21 cellular contexts compared by ENCODE assay signal in the genomic region with DNA sequence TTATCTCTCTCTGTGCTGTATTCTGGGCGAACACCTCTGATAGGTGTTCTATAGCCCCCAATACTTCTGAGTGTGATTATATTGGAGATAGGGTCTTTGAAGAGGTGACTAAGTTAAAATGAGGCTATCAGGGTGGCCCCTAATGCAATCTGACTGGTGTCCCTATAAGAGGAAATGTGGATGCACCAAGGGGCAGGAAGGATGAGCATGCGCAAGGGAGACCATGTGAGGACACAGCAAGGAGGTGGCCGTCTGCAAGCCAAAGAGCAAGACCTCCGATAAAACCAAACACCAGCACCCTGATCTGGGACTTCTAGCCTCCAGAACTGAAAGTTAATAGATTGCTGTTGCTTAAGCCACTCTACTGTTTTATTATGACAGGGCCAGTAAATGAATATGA.
"Had no signal": no experiment of that assay in that cellular context is flagged by ENCODE, and none has a peak within 500 bp of the region (broad histone marks: within the 10 kb centered on the region; RNA-seq: fewer than 3 reads in every experiment).

No MANE protein-coding gene starts in this region.

- FAIRE-seq: HepG2 had no signal

- H3K4me3 ChIP-seq: PC-9, Peyer's patch, SJCRH30 had no signal

- H3K27me3 ChIP-seq: Peyer's patch, SJCRH30 had no signal

- DNase-seq: IMR-90, NCI-H1092, NCI-H1105 treated with DMSO at 0.1 percent for 48 hours, NCI-H1417 treated with DMSO at 0.1 percent for 48 hours, NCI-H146, NCI-H1694 treated with DMSO at 0.1 percent for 48 hours, NCI-H1930, NCI-H2081, NCI-H2107, NCI-H2227 treated with DMSO at 0.1 percent for 48 hours, NCI-H524, NCI-H526 treated with DMSO at 0.1 percent for 48 hours, NCI-H748 treated with DMSO at 0.1 percent for 48 hours, OCI-M1, PC-9, Peyer's patch, SHP77 treated with DMSO at 0.1 percent for 48 hours, SJCRH30 had no signal

- H3K36me3 ChIP-seq: Peyer's patch, SJCRH30 had no signal

- H3K27ac ChIP-seq: PC-9, Peyer's patch, SJCRH30 had no signal

- H3K4me2 ChIP-seq: PC-9 had no signal

- ATAC-seq: HepG2, Right ventricle myocardium inferior, SK-N-SH treated with all-trans-retinoic acid at 6 μM for 48 hours had no signal

- H2AFZ ChIP-seq: PC-9 had no signal

- H3K4me1 ChIP-seq: SJCRH30 had no signal
